8 cellular contexts compared by ENCODE assay signal in genomic region chr16:88561485-88562369, GRCh38. TPM values are rescaled to one million over a fixed set of nuclear protein-coding genes. Genes with fewer than 3 reads are reported as not detected.
DNase-seq lines count a peak whose midpoint lies in the region; ATAC-seq, FAIRE-seq and TF ChIP-seq lines count a peak whose summit lies in the region.

No MANE protein-coding gene starts in this region.

- H3K36me3 ChIP-seq in SK-N-SH (replicated peaks in 1 of 2; ENCODE audit: control insufficient read depth in 1 of 2, insufficient read depth in 2 of 2, low read length in 1 of 2), result no peaks in the 10 kb centered on the region
- no peaks in the 10 kb centered on the region for H3K36me3 ChIP-seq in ascending aorta
- H3K36me3 ChIP-seq in small intestine (ENCODE audit: control insufficient read depth in 2 of 2, insufficient read depth in 2 of 2, low read length in 2 of 2), result no peaks in the 10 kb centered on the region

- H3K4me3 ChIP-seq in SK-N-SH (ENCODE audit: low read depth in 2 of 2, low read length in 1 of 2) (no peak overlapping the region; a peak in 1 of 4 replicates), ascending aorta (peak overlapping the region; percentile 39 to 66), small intestine (ENCODE audit: low read depth in 1 of 2, low read length in 2 of 2) (no peak overlapping the region)

- no peak for FAIRE-seq in small intestine (lab: Jason Lieb, UNC)

- TF ChIP-seq CTCF in C4-2B (conservative IDR thresholded peaks at IDR 0.05), result peak; percentile 59
- peak; percentile 61 for TF ChIP-seq CTCF in SK-N-SH (IDR thresholded peaks at IDR 0.05)
- peak; percentile 36 to 79 (median 61) for TF ChIP-seq CTCF in ascending aorta (IDR thresholded peaks at IDR 0.05)

- H3K27me3 ChIP-seq in SK-N-SH (ENCODE audit: insufficient read depth), result peaks cover 16% of the 10 kb centered on the region; the same call in 1 of the 2 replicates
- H3K27me3 ChIP-seq in ascending aorta, result no peaks in the 10 kb centered on the region
- no peaks in the 10 kb centered on the region for H3K27me3 ChIP-seq in small intestine (ENCODE audit: control insufficient read depth in 2 of 2, insufficient read depth in 2 of 2, low read length in 2 of 2)

- peaks cover 0 to 8% of the 10 kb centered on the region in 2 experiments; a peak in 1 of 4 replicates for H3K4me1 ChIP-seq in SK-N-SH (ENCODE audit: control insufficient read depth in 1 of 2, insufficient read depth in 2 of 2, low read depth in 1 of 2, low read length in 1 of 2)
- peaks cover 0 to 5% of the 10 kb centered on the region in 2 donors for H3K4me1 ChIP-seq in ascending aorta
- H3K4me1 ChIP-seq in small intestine (ENCODE audit: control insufficient read depth in 2 of 2, insufficient read depth in 1 of 2, low read depth in 1 of 2, low read length in 1 of 2), result no peaks in the 10 kb centered on the region

- no peak for ATAC-seq in GM21367 (IDR thresholded peaks at IDR 0.05; ENCODE audit: unreplicated experiment)

- POLR2A ChIA-PET in HEK293T (lab: Yijun Ruan, JAX), result interaction anchor here (1.0 to 1.3 kb wide), 2 partner anchors 9 kb away, joined by 3 to 11 read pairs; partner anchors contain the start of gene ZC3H18
- POLR2A ChIA-PET in SK-N-SH (lab: Yijun Ruan, JAX), result interaction anchor here (0.7 kb wide), 1 partner anchor 109 kb away, joined by 3 read pairs; no protein-coding TSS in a partner anchor

- H2AFZ ChIP-seq in SK-N-SH (ENCODE audit: low read depth), result no peak overlapping the region

- H3F3A ChIP-seq in SK-N-SH (replicated peaks; ENCODE audit: insufficient read depth), result peaks cover 2% of the 10 kb centered on the region

- TF ChIP-seq EP300 in SK-N-SH (IDR thresholded peaks at IDR 0.05; ENCODE audit: borderline replicate concordance in 1 of 2, low read depth in 1 of 2, low read length in 1 of 2), result no peak

- DNase-seq in HEK293T (ENCODE audit: extremely low spot score) (peak; percentile 68), SK-N-SH (peak; percentile 91), ascending aorta (ENCODE audit: low spot score in 2 of 2) (no peak), hepatic stellate cell (ENCODE audit: low spot score) (peak; percentile 78), small intestine (peak; percentile 38), NK-92 (lab: John Stamatoyannopoulos, UW; ENCODE audit: unreplicated experiment) (no peak)

- H3K79me2 ChIP-seq in SK-N-SH (ENCODE audit: insufficient read depth), result no peaks in the 10 kb centered on the region

- peaks cover 4% of the 10 kb centered on the region; the same call in 1 of the 2 replicates for H4K20me1 ChIP-seq in SK-N-SH (ENCODE audit: insufficient read depth)

- H3K9ac ChIP-seq in SK-N-SH, result no peak overlapping the region

- H3K9me3 ChIP-seq in SK-N-SH (no peaks in the 10 kb centered on the region), ascending aorta (no peaks in the 10 kb centered on the region), small intestine (ENCODE audit: control insufficient read depth, low read depth) (no peaks in the 10 kb centered on the region)

- no peaks in the 10 kb centered on the region for H3K9me2 ChIP-seq in SK-N-SH

- CTCF ChIA-PET in HEK293T (lab: Yijun Ruan, JAX), result interaction anchor here (0.8 kb wide), 2 partner anchors 23 to 53 kb away, joined by 3 to 4 read pairs; no protein-coding TSS in a partner anchor
- CTCF ChIA-PET in SK-N-SH (lab: Yijun Ruan, JAX), result interaction anchor here (0.8 to 6.4 kb wide), 25 partner anchors 9 to 143 kb away, joined by 3 to 52 read pairs (median 4); partner anchors contain the start of gene ZC3H18

- TF ChIP-seq RAD21 in SK-N-SH (IDR thresholded peaks at IDR 0.05; ENCODE audit: low read length), result peak; percentile 80

- WGBS in SK-N-SH (ENCODE audit: low lambda C conversion rate), result 19% methylated on average over 21 of the region's 25 CpGs
- 24 to 27% (median 25%) methylated on average over 22 to 25 of the region's 25 CpGs for WGBS in small intestine, 3 donors

- intact Hi-C loops in ascending aorta (cut with DNase I), result loop anchor here (1.0 to 10.0 kb wide), 2 partner anchors 118 to 577 kb away; no protein-coding TSS in a partner anchor

- H3K4me2 ChIP-seq in SK-N-SH, result peak overlapping the region; percentile 13; the same call in 1 of the 2 replicates

- no peak overlapping the region for H3K27ac ChIP-seq in C4-2B
- no peak overlapping the region for H3K27ac ChIP-seq in SK-N-SH (ENCODE audit: low read depth in 2 of 2, low read length in 1 of 2)
- peak overlapping the region in 1 of 2 donors; percentile 21 for H3K27ac ChIP-seq in ascending aorta
- no peak overlapping the region for H3K27ac ChIP-seq in small intestine (ENCODE audit: low read depth in 1 of 2, low read length in 1 of 2)

TF ChIP-seq in HEK293T, 16 proteins besides CTCF, POLR2A, EP300 and RAD21:
- TF ChIP-seq NFRKB (IDR thresholded peaks at IDR 0.05), result no peak
TF ChIP-seq in HEK293T: peak in this region for 0.

TF ChIP-seq in SK-N-SH, 30 proteins besides CTCF, POLR2A, EP300 and RAD21:
- TF ChIP-seq IRF3 (IDR thresholded peaks at IDR 0.05; ENCODE audit: low read depth, low read length) (no peak), TEAD4 (IDR thresholded peaks at IDR 0.05; ENCODE audit: borderline replicate concordance, insufficient read depth) (no peak), SMC3 (IDR thresholded peaks at IDR 0.05; ENCODE audit: low read depth, low read length) (peak; percentile 75), GABPA (IDR thresholded peaks at IDR 0.05; ENCODE audit: low read depth) (no peak), CHD2 (IDR thresholded peaks at IDR 0.05; ENCODE audit: low read length, partially characterized antibody) (peak; percentile 65), GATA2 (CRISPR knock-in tag; IDR thresholded peaks at IDR 0.05) (no peak), USF1 (IDR thresholded peaks at IDR 0.05; ENCODE audit: borderline replicate concordance, low read depth) (no peak)

RNA-seq across cellular contexts. Expression of gene ZC3H18, which starts 8.5 kb away (rescaled TPM):
- polyA plus RNA-seq in SK-N-SH (2012; rRNA removed) (18.1 and 32.7 TPM in 2 replicates), small intestine (10 to 100 TPM; 19.7 to 31.5 (median 24.9) TPM)
- polyA plus RNA-seq in SK-N-SH (2012; cell fraction: cytosol; rRNA removed), result 17.4 and 19.4 TPM in 2 replicates
- polyA plus RNA-seq in SK-N-SH (2012; cell fraction: nucleus; rRNA removed), result 76.1 and 100 TPM in 2 replicates
- total RNA-seq in ascending aorta, result 36.3 TPM

Comparison
In these comparisons a context has a peak if more than half of its experiments do, and no peak if none do; other contexts are left out.
1. DNase-seq: peak in HEK293T (single experiment), SK-N-SH (single experiment), hepatic stellate cell (single experiment) and small intestine (single experiment); none in ascending aorta (0 of 2) and NK-92 (single experiment).
2. H3K4me3 ChIP-seq: peak in ascending aorta (2 of 2); none in SK-N-SH (0 of 2) and small intestine (0 of 2).
3. Peak in every context shown above with its lines, with median percentiles within 50 percentile points of each other: CTCF ChIP-seq.